18 cellular contexts compared by ENCODE assay signal in the genomic region with DNA sequence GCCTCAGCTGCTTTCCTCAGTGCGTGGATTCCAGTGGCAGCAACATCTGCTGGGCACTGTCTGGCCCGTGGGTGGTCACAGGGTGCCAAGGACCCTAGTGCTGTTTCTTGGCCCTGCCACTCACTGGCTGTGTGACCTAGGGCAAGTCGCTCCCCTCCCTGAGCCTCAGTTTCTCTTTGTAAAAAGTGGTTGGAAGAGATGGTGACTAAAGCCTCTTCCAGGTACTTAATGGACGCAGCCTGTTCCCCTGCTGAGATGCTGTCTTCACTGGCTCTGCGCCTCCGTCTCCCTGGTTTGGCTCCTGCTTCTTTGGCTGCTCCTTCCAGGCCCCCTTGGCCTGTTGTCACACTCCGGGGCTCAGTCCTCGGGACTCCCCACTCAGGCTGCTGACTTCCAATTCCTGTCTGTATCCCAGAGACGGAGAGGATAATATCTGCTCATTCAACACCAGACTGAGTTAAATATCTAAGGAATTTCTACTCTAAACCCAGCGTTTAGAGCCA. TPM values are rescaled to one million over a fixed set of nuclear protein-coding genes. Genes with fewer than 3 reads are reported as not detected.
DNase-seq lines count a peak whose midpoint lies in the region; ATAC-seq and TF ChIP-seq lines count a peak whose summit lies in the region.
"Had no signal": no experiment of that assay in that cellular context is flagged by ENCODE, and none has a peak within 500 bp of the region (broad histone marks: within the 10 kb centered on the region; RNA-seq: fewer than 3 reads in every experiment).

No MANE protein-coding gene starts in this region.

- H3K27ac Mint-ChIP-seq in mesothelial cell of epicardium = peak overlapping the region; percentile 36
- no peak overlapping the region for H3K27ac Mint-ChIP-seq in activated naive CD8-positive, alpha-beta T cell treated with anti-CD3 and anti-CD28 coated beads, Interleukin-2, amount 50 U/mL, for 24 hours

- H3K27me3 ChIP-seq in esophagus (ENCODE audit: control insufficient read depth in 1 of 2, insufficient read depth in 2 of 2, low read length in 2 of 2) (no peaks in the 10 kb centered on the region), stomach smooth muscle (ENCODE audit: control insufficient read depth in 1 of 2, insufficient read depth in 2 of 2, low read length in 2 of 2) (no peaks in the 10 kb centered on the region)
- H3K27me3 ChIP-seq: right lobe of liver had no signal

- H3K4me3 ChIP-seq in esophagus (ENCODE audit: low read depth in 1 of 2, low read length in 2 of 2) = no peak overlapping the region
- H3K4me3 ChIP-seq in stomach smooth muscle (ENCODE audit: low read length in 2 of 2) = peak overlapping the region in 1 of 2 donors; percentile 35
- H3K4me3 ChIP-seq: right lobe of liver had no signal

- CTCF ChIA-PET in RWPE1 (lab: Yijun Ruan, JAX) = interaction anchor here (0.9 to 1.0 kb wide), 2 partner anchors 23 to 67 kb away, joined by 4 read pairs; no protein-coding TSS in a partner anchor

- H3K27me3 Mint-ChIP-seq in mesothelial cell of epicardium (ENCODE audit: low read depth) = no peaks in the 10 kb centered on the region
- peaks cover 3% of the 10 kb centered on the region for H3K27me3 Mint-ChIP-seq in activated naive CD8-positive, alpha-beta T cell treated with anti-CD3 and anti-CD28 coated beads, Interleukin-2, amount 50 U/mL, for 24 hours

- ATAC-seq in activated naive CD8-positive, alpha-beta T cell treated with anti-CD3 and anti-CD28 coated beads, Interleukin-2, amount 50 U/mL, for 24 hours = no peak
- ATAC-seq: stimulated activated naive CD8-positive, alpha-beta T cell treated with anti-CD3 and anti-CD28 coated beads, Interleukin-15, amount 100 ng/mL, for 72 hours had no signal

- no peak overlapping the region for H3K4me3 Mint-ChIP-seq in mesothelial cell of epicardium
- no peak overlapping the region for H3K4me3 Mint-ChIP-seq in activated naive CD8-positive, alpha-beta T cell treated with anti-CD3 and anti-CD28 coated beads, Interleukin-2, amount 50 U/mL, for 24 hours
- H3K4me3 Mint-ChIP-seq: H9; stimulated activated naive CD8-positive, alpha-beta T cell treated with anti-CD3 and anti-CD28 coated beads, Interleukin-15, amount 100 ng/mL, for 72 hours had no signal

- H3K36me3 Mint-ChIP-seq in mesothelial cell of epicardium = no peaks in the 10 kb centered on the region
- no peaks in the 10 kb centered on the region for H3K36me3 Mint-ChIP-seq in activated naive CD8-positive, alpha-beta T cell treated with anti-CD3 and anti-CD28 coated beads, Interleukin-2, amount 50 U/mL, for 24 hours (ENCODE audit: low read depth)

- H3K36me3 ChIP-seq in esophagus (ENCODE audit: control insufficient read depth in 2 of 2, insufficient read depth in 2 of 2, low read length in 1 of 2) = no peaks in the 10 kb centered on the region
- H3K36me3 ChIP-seq in stomach smooth muscle (ENCODE audit: control insufficient read depth in 2 of 2, insufficient read depth in 2 of 2, low read length in 2 of 2) = no peaks in the 10 kb centered on the region
- H3K36me3 ChIP-seq: right lobe of liver had no signal

- DNase-seq in RWPE1 (ENCODE audit: low spot score) (no peak), mesothelial cell of epicardium (ENCODE audit: low spot score in 2 of 2, unreplicated experiment in 2 of 2) (no peak), GM03348 (ENCODE audit: low spot score) (no peak), NCI-H2196 (lab: John Stamatoyannopoulos, UW; ENCODE audit: unreplicated experiment) (no peak), NCI-H748 (lab: John Stamatoyannopoulos, UW; ENCODE audit: unreplicated experiment) (no peak)
- no peak for DNase-seq in activated naive CD8-positive, alpha-beta T cell treated with anti-CD3 and anti-CD28 coated beads, Interleukin-2, amount 50 U/mL, for 24 hours
- DNase-seq: activated CD4-positive, CD25-positive, alpha-beta regulatory T cell; Calu3; foreskin fibroblast; H9; NCI-H1436 treated with DMSO at 0.1 percent for 48 hours; NCI-H510A; stimulated activated naive CD8-positive, alpha-beta T cell treated with anti-CD3 and anti-CD28 coated beads, Interleukin-15, amount 100 ng/mL, for 72 hours; T-helper 1 cell had no signal

- H3K4me1 ChIP-seq in esophagus (ENCODE audit: control insufficient read depth in 2 of 2, insufficient read depth in 2 of 2, low read length in 1 of 2) = peaks cover 13 to 21% of the 10 kb centered on the region in 2 donors
- H3K4me1 ChIP-seq in stomach smooth muscle (ENCODE audit: control insufficient read depth, insufficient read depth, low read length) = peaks cover 53% of the 10 kb centered on the region

- POLR2A ChIA-PET in RWPE1 (lab: Yijun Ruan, JAX; ENCODE audit: low non-redundant PET) = no interaction called here

- peaks cover 0 to 2% of the 10 kb centered on the region in 2 donors for H3K9me3 ChIP-seq in esophagus (ENCODE audit: control insufficient read depth in 2 of 2, insufficient read depth in 1 of 2, low read depth in 1 of 2, low read length in 1 of 2)
- H3K9me3 ChIP-seq in stomach smooth muscle (ENCODE audit: control insufficient read depth in 2 of 2, low read length in 2 of 2) = peaks cover 3% of the 10 kb centered on the region in 2 donors
- H3K9me3 ChIP-seq: right lobe of liver had no signal

- TF ChIP-seq CTCF in RWPE1 (conservative IDR thresholded peaks at IDR 0.05; ENCODE audit: low read depth) = no peak
- no peak for TF ChIP-seq CTCF in mesothelial cell of epicardium (IDR thresholded peaks at IDR 0.05; ENCODE audit: unreplicated experiment)

- H3K4me1 Mint-ChIP-seq in mesothelial cell of epicardium = peaks cover 60% of the 10 kb centered on the region
- no peaks in the 10 kb centered on the region for H3K4me1 Mint-ChIP-seq in activated naive CD8-positive, alpha-beta T cell treated with anti-CD3 and anti-CD28 coated beads, Interleukin-2, amount 50 U/mL, for 24 hours

- WGBS in esophagus, 2 donors = 67 to 68% methylated on average over 10 of the region's 10 CpGs

- H3K9me3 Mint-ChIP-seq in mesothelial cell of epicardium = peaks cover 5% of the 10 kb centered on the region
- no peaks in the 10 kb centered on the region for H3K9me3 Mint-ChIP-seq in activated naive CD8-positive, alpha-beta T cell treated with anti-CD3 and anti-CD28 coated beads, Interleukin-2, amount 50 U/mL, for 24 hours
- H3K9me3 Mint-ChIP-seq: H9 had no signal

- peak overlapping the region; percentile 58 for H3K27ac ChIP-seq in RWPE1
- H3K27ac ChIP-seq in esophagus (ENCODE audit: low read depth in 2 of 2, low read length in 1 of 2) = peak overlapping the region; percentile 1 to 24
- peak overlapping the region; percentile 37 for H3K27ac ChIP-seq in stomach smooth muscle (ENCODE audit: low read length)
- H3K27ac ChIP-seq: HL-60 had no signal

- H3K9ac ChIP-seq in stomach smooth muscle (ENCODE audit: low read length in 2 of 2) = peak overlapping the region in 1 of 2 donors; percentile 29

RNA-seq across cellular contexts. Expression of a gene that starts 42.3 kb away (rescaled TPM):
- polyA plus RNA-seq in esophagus = 1 to 10 TPM; 3.0 to 5.9 TPM
- total RNA-seq in mesothelial cell of epicardium = 12.6 to 13.8 TPM (median 12.7 TPM) in 3 replicates
